9 cellular contexts compared by ENCODE assay signal in genomic region chr1:34866762-34867109, GRCh38. TPM values are rescaled to one million over a fixed set of nuclear protein-coding genes. Genes with fewer than 3 reads are reported as not detected.
A peak's percentile ranks its signal among the peaks of the same experiment; 100 is the strongest.
DNase-seq lines count a peak whose midpoint lies in the region; ATAC-seq and TF ChIP-seq lines count a peak whose summit lies in the region.
"Had no signal": no experiment of that assay in that cellular context is flagged by ENCODE, and none has a peak within 500 bp of the region (broad histone marks: within the 10 kb centered on the region; RNA-seq: fewer than 3 reads in every experiment).

No MANE protein-coding gene starts in this region.

- H3K27ac Mint-ChIP-seq in MCF 10A (ENCODE audit: low read depth, unreplicated experiment) = peak overlapping the region; percentile 51
- H3K27ac Mint-ChIP-seq in naive thymus-derived CD4-positive, alpha-beta T cell = peak overlapping the region in 6 of 9 donors; percentile 28 to 91 (median 75)

- H3K36me3 Mint-ChIP-seq in MCF 10A (ENCODE audit: insufficient read depth, unreplicated experiment) = no peaks in the 10 kb centered on the region
- H3K36me3 Mint-ChIP-seq in naive thymus-derived CD4-positive, alpha-beta T cell = peaks cover 0 to 2% (median 0%) of the 10 kb centered on the region in 5 donors

- CTCF ChIA-PET in MCF 10A (lab: Yijun Ruan, JAX) = interaction anchor here (0.5 to 4.7 kb wide), 27 partner anchors 8 to 1250 kb away, joined by 3 to 33 read pairs (median 3); partner anchors contain the start of genes GJB3 and TMEM35B
- CTCF ChIA-PET in naive thymus-derived CD4-positive, alpha-beta T cell (lab: Charles Lee) = interaction anchor here (1.3 to 4.4 kb wide), 3 partner anchors 12 to 164 kb away, joined by 3 to 50 read pairs (median 4); no protein-coding TSS in a partner anchor

- H3K27me3 ChIP-seq in naive thymus-derived CD4-positive, alpha-beta T cell (ENCODE audit: control insufficient read depth in 2 of 2, insufficient read depth in 2 of 2, low read length in 2 of 2) = no peaks in the 10 kb centered on the region

- peak overlapping the region; percentile 73 for H3K4me3 Mint-ChIP-seq in MCF 10A (ENCODE audit: unreplicated experiment)
- peak overlapping the region in 9 of 10 donors; percentile 26 to 92 (median 87) for H3K4me3 Mint-ChIP-seq in naive thymus-derived CD4-positive, alpha-beta T cell

- DNase-seq in AG10803 (ENCODE audit: low read depth) (no peak), MCF 10A (ENCODE audit: unreplicated experiment) (no peak), SHP77 (lab: John Stamatoyannopoulos, UW) (no peak), activated gamma-delta T cell treated with Interleukin-2 at 50 U/mL for 16 hours (no peak)
- no peak for DNase-seq in naive thymus-derived CD4-positive, alpha-beta T cell

- POLR2A ChIA-PET in MCF 10A (lab: Yijun Ruan, JAX) = interaction anchor here (1.0 to 2.1 kb wide), 6 partner anchors 9 to 112 kb away, joined by 3 to 8 read pairs (median 4); partner anchors contain the start of genes GJB3 and GJB5
- POLR2A ChIA-PET in naive thymus-derived CD4-positive, alpha-beta T cell (lab: Charles Lee) = interaction anchor here (0.8 to 1.6 kb wide), 3 partner anchors 9 to 163 kb away, joined by 3 to 11 read pairs (median 3); partner anchors contain the start of gene TMEM35B

- no peaks in the 10 kb centered on the region for H3K36me3 ChIP-seq in naive thymus-derived CD4-positive, alpha-beta T cell (ENCODE audit: control insufficient read depth in 2 of 3, insufficient read depth in 3 of 3, low read length in 3 of 3)

- H3K9me3 ChIP-seq in naive thymus-derived CD4-positive, alpha-beta T cell (ENCODE audit: control insufficient read depth in 2 of 3, low read length in 3 of 3) = no peaks in the 10 kb centered on the region

- intact Hi-C loops in MCF 10A (cut with micrococcal nuclease) = loop anchor here (1.0 kb wide), 1 partner anchor 80 kb away; no protein-coding TSS in a partner anchor
- intact Hi-C loops in naive thymus-derived CD4-positive, alpha-beta T cell (cut with micrococcal nuclease) = loop anchor here (1.0 to 2.0 kb wide), 4 partner anchors 14 to 164 kb away; partner anchors contain the start of genes TMEM35B (in 1 of the 2) and ZMYM6 (in 1 of the 2)

- BruUV-seq in MCF 10A (replicated peaks; lab: Mats Ljungman, UMichigan) = no TSS peak

- H3K4me3 ChIP-seq in AG10803 (ENCODE audit: low read length) = peak overlapping the region; percentile 71
- peak overlapping the region; percentile 66 for H3K4me3 ChIP-seq in naive thymus-derived CD4-positive, alpha-beta T cell (ENCODE audit: low read length)

- H3K4me1 Mint-ChIP-seq in MCF 10A (ENCODE audit: insufficient read depth, unreplicated experiment) = no peaks in the 10 kb centered on the region
- H3K4me1 Mint-ChIP-seq in naive thymus-derived CD4-positive, alpha-beta T cell = peaks cover 29 to 58% (median 49%) of the 10 kb centered on the region in 7 donors
- H3K4me1 Mint-ChIP-seq: nephron had no signal

- H3K9me3 Mint-ChIP-seq in MCF 10A (ENCODE audit: unreplicated experiment) = no peaks in the 10 kb centered on the region
- H3K9me3 Mint-ChIP-seq in naive thymus-derived CD4-positive, alpha-beta T cell = peaks cover 0 to 2% (median 0%) of the 10 kb centered on the region in 11 donors
- H3K9me3 Mint-ChIP-seq: nephron had no signal

- no peak for TF ChIP-seq CTCF in AG10803 (conservative IDR thresholded peaks at IDR 0.05; ENCODE audit: low read length)
- TF ChIP-seq CTCF in MCF 10A (IDR thresholded peaks at IDR 0.05; ENCODE audit: unreplicated experiment) = no peak

- H3K27ac ChIP-seq in naive thymus-derived CD4-positive, alpha-beta T cell (ENCODE audit: low read depth, low read length) = peak overlapping the region; percentile 83

- peaks cover 19 to 22% of the 10 kb centered on the region in 2 donors for H3K4me1 ChIP-seq in naive thymus-derived CD4-positive, alpha-beta T cell (ENCODE audit: control insufficient read depth in 2 of 2, insufficient read depth in 2 of 2, low read length in 2 of 2)

- H3K27me3 Mint-ChIP-seq in MCF 10A (ENCODE audit: insufficient read depth, unreplicated experiment) = peaks cover 36% of the 10 kb centered on the region
- peaks cover 0 to 12% (median 6%) of the 10 kb centered on the region in 5 donors for H3K27me3 Mint-ChIP-seq in naive thymus-derived CD4-positive, alpha-beta T cell

- ATAC-seq in HG03280 (IDR thresholded peaks at IDR 0.05; ENCODE audit: unreplicated experiment) = peak; percentile 31
- no peak for ATAC-seq in naive thymus-derived CD4-positive, alpha-beta T cell
- ATAC-seq in HG02763 (IDR thresholded peaks at IDR 0.05; ENCODE audit: unreplicated experiment) = no peak
- ATAC-seq in GM19328 (IDR thresholded peaks at IDR 0.05; ENCODE audit: unreplicated experiment) = no peak

RNA-seq across cellular contexts. Expression of gene SMIM12, which starts 7.2 kb away (rescaled TPM):
- 40.2 and 41.4 TPM in 2 replicates for total RNA-seq in MCF 10A (2022)
- total RNA-seq in naive thymus-derived CD4-positive, alpha-beta T cell = 10 to 100 TPM; 29.1 to 46.4 (median 38.2) TPM
- 10 to 100 TPM; 60.9 to 74.3 TPM for polyA plus RNA-seq in naive thymus-derived CD4-positive, alpha-beta T cell
